In genomic region chr7:54037873-54038272, GRCh38 we compare ENCODE assay signal across 26 cellular contexts.
"Had no signal": no experiment of that assay in that cellular context is flagged by ENCODE, and none has a peak within 500 bp of the region (broad histone marks: within the 10 kb centered on the region; RNA-seq: fewer than 3 reads in every experiment).

No MANE protein-coding gene starts in this region.

- H3K4me3 Mint-ChIP-seq: memory B cell; mesothelial cell of epicardium; naive B cell; nephron; neural progenitor cell; stimulated activated naive CD8-positive, alpha-beta T cell treated with anti-CD3 and anti-CD28 coated beads, Interleukin-15, amount 100 ng/mL, for 72 hours had no signal

- H3K27ac ChIP-seq: dorsolateral prefrontal cortex, esophagus muscularis mucosa, foreskin keratinocyte, gastroesophageal sphincter, heart left ventricle, hepatocyte, neural progenitor cell, parathyroid adenoma, right lobe of liver, suprapubic skin, transverse colon, vagina had no signal

- H2AFZ ChIP-seq: hepatocyte, neural progenitor cell, parathyroid adenoma had no signal

- H3K27ac Mint-ChIP-seq: memory B cell; mesothelial cell of epicardium; naive B cell; nephron; neural progenitor cell; progenitor cell of endocrine pancreas; stimulated activated naive CD8-positive, alpha-beta T cell treated with anti-CD3 and anti-CD28 coated beads, Interleukin-15, amount 100 ng/mL, for 72 hours had no signal

- DNase-seq: dorsolateral prefrontal cortex; effector CD4-positive, alpha-beta T cell; foreskin keratinocyte; heart left ventricle; kidney; mucosa of descending colon; naive B cell; right lobe of liver; small intestine; stimulated activated CD4-positive, alpha-beta T cell treated with anti-CD3 and anti-CD28 coated beads, Interleukin-15, amount 100 ng/mL, for 24 hours; stimulated activated CD4-positive, alpha-beta T cell treated with anti-CD3 and anti-CD28 coated beads, Interleukin-2, amount 100 ng/mL, for 48 hours; stimulated activated naive CD4-positive, alpha-beta T cell; stimulated activated naive CD8-positive, alpha-beta T cell treated with anti-CD3 and anti-CD28 coated beads, Interleukin-15, amount 100 ng/mL, for 72 hours; transverse colon had no signal

- H3K27me3 Mint-ChIP-seq: memory B cell; naive B cell; progenitor cell of endocrine pancreas; stimulated activated naive CD8-positive, alpha-beta T cell treated with anti-CD3 and anti-CD28 coated beads, Interleukin-15, amount 100 ng/mL, for 72 hours had no signal

- H3K36me3 ChIP-seq: esophagus muscularis mucosa, gastroesophageal sphincter, heart left ventricle, neural progenitor cell, right lobe of liver, suprapubic skin, transverse colon, vagina had no signal

- H3K4me1 ChIP-seq: esophagus muscularis mucosa, foreskin keratinocyte, gastroesophageal sphincter, heart left ventricle, neural progenitor cell, parathyroid adenoma, right lobe of liver, suprapubic skin, transverse colon, vagina had no signal

- H3K27me3 ChIP-seq: dorsolateral prefrontal cortex, esophagus muscularis mucosa, foreskin keratinocyte, gastroesophageal sphincter, heart left ventricle, hepatocyte, neural progenitor cell, right lobe of liver, suprapubic skin, transverse colon, vagina had no signal

- H3K9ac ChIP-seq: neural progenitor cell, parathyroid adenoma had no signal

- H3K4me1 Mint-ChIP-seq: memory B cell; mesothelial cell of epicardium; naive B cell; nephron; neural progenitor cell; stimulated activated naive CD8-positive, alpha-beta T cell treated with anti-CD3 and anti-CD28 coated beads, Interleukin-15, amount 100 ng/mL, for 72 hours had no signal

- H3K9me3 ChIP-seq: esophagus muscularis mucosa, right lobe of liver, suprapubic skin, transverse colon, vagina had no signal

- H3K36me3 Mint-ChIP-seq: memory B cell, mesothelial cell of epicardium, naive B cell had no signal

- H3K9me3 Mint-ChIP-seq: memory B cell had no signal

- H3K4me3 ChIP-seq: dorsolateral prefrontal cortex, esophagus muscularis mucosa, gastroesophageal sphincter, heart left ventricle, hepatocyte, lung, mucosa of descending colon, neural progenitor cell, right lobe of liver, suprapubic skin, transverse colon, vagina had no signal

- H3K79me2 ChIP-seq: hepatocyte, parathyroid adenoma had no signal

- H3K4me2 ChIP-seq: hepatocyte, neural progenitor cell had no signal
